28 cellular contexts compared by ENCODE assay signal in the genomic region with DNA sequence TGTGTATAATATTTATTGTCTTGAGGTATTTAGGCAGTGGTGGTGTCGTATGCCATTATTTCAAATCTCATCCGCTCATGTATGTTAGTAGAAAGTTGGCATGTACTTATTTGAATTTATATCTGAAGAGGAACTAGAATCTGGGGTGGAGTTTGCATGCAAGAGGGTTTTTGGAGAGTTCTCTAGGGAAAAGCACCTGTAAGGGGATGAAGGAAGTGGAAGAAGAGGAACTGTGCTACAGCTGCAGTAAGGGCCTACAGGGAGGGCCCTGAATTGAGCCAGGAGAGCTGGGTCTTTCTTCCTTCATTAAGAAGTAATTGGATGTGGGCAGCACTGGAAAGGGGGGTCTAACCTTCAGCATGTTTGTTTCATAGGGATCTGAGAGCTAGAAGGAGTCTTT.
"Had no signal": no experiment of that assay in that cellular context is flagged by ENCODE, and none has a peak within 500 bp of the region (broad histone marks: within the 10 kb centered on the region; RNA-seq: fewer than 3 reads in every experiment).

No MANE protein-coding gene starts in this region.

- H3K27me3 ChIP-seq: neural progenitor cell, neutrophil, ovary, stomach, testis, thyroid gland, transverse colon, upper lobe of left lung had no signal

- H3K4me1 Mint-ChIP-seq: naive thymus-derived CD8-positive, alpha-beta T cell; nephron had no signal

- H3K36me3 ChIP-seq: left ventricle myocardium inferior, neural progenitor cell, neutrophil, ovary, stomach, thyroid gland, transverse colon, upper lobe of left lung had no signal

- H3K27me3 Mint-ChIP-seq: progenitor cell of endocrine pancreas had no signal

- H2AFZ ChIP-seq: neural progenitor cell had no signal

- H3K9me3 Mint-ChIP-seq: neural progenitor cell; stimulated activated naive B cell treated with anti-CD40 and anti-IgM and Interleukin-4, amounts not matched to agents 10 μg/mL and 1 μg/mL and 100 μg/mL, for 72 hours had no signal

- ATAC-seq: left colon; naive thymus-derived CD8-positive, alpha-beta T cell; right cardiac atrium; sciatic nerve; stimulated activated naive B cell treated with anti-CD40 and anti-IgM and Interleukin-4, amounts not matched to agents 10 μg/mL and 1 μg/mL and 100 μg/mL, for 72 hours; stimulated activated naive CD8-positive, alpha-beta T cell treated with anti-CD3 and anti-CD28 coated beads, Interleukin-15, Interleukin-2, amounts not matched to agents 100 U/mL and 50 U/mL, for 24 hours had no signal

- DNase-seq: head of caudate nucleus; hippocampal formation; kidney; left colon; left ventricle myocardium inferior; midbrain; naive thymus-derived CD8-positive, alpha-beta T cell; occipital lobe; ovary; right cardiac atrium; stimulated activated CD4-positive, alpha-beta T cell treated with anti-CD3 and anti-CD28 coated beads, Interleukin-12 subunit alpha, Interleukin-12 subunit beta, amount 100 ng/mL, for 4 hours; stimulated activated CD4-positive, alpha-beta T cell treated with anti-CD3 and anti-CD28 coated beads, Interleukin-15, amount 100 ng/mL, for 24 hours; stimulated activated CD4-positive, alpha-beta T cell treated with anti-CD3 and anti-CD28 coated beads, Interleukin-2, amount 100 ng/mL, for 24 hours; stimulated activated CD4-positive, alpha-beta T cell treated with anti-CD3 and anti-CD28 coated beads, Interleukin-4, amount 100 ng/mL, for 1 hour; stimulated activated naive B cell treated with anti-CD40 and anti-IgM and Interleukin-4, amounts not matched to agents 10 μg/mL and 1 μg/mL and 100 μg/mL, for 72 hours; stimulated activated naive CD8-positive, alpha-beta T cell treated with anti-CD3 and anti-CD28 coated beads, Interleukin-15, Interleukin-2, amounts not matched to agents 100 U/mL and 50 U/mL, for 24 hours; stomach; testis; thyroid gland; transverse colon; upper lobe of left lung had no signal

- H3K4me3 ChIP-seq: left ventricle myocardium inferior, lung, neural progenitor cell, ovary, skin epidermis, stomach, testis, thyroid gland, transverse colon, upper lobe of left lung had no signal

- H3K9me3 ChIP-seq: left ventricle myocardium inferior, neutrophil, ovary, stomach, testis, thyroid gland, transverse colon, upper lobe of left lung had no signal

- H3K27ac ChIP-seq: left ventricle myocardium inferior, neural progenitor cell, neutrophil, ovary, skin epidermis, stomach, testis, thyroid gland, transverse colon had no signal

- H3K27ac Mint-ChIP-seq: naive thymus-derived CD8-positive, alpha-beta T cell; neural progenitor cell; progenitor cell of endocrine pancreas; stimulated activated naive B cell treated with anti-CD40 and anti-IgM and Interleukin-4, amounts not matched to agents 10 μg/mL and 1 μg/mL and 100 μg/mL, for 72 hours had no signal

- H3K4me2 ChIP-seq: neural progenitor cell had no signal

- H3K4me1 ChIP-seq: neural progenitor cell, stomach, testis, transverse colon had no signal

- H3K9ac ChIP-seq: neural progenitor cell had no signal

- H3K4me3 Mint-ChIP-seq: naive thymus-derived CD8-positive, alpha-beta T cell; nephron; neural progenitor cell; stimulated activated naive B cell treated with anti-CD40 and anti-IgM and Interleukin-4, amounts not matched to agents 10 μg/mL and 1 μg/mL and 100 μg/mL, for 72 hours had no signal

- H3K36me3 Mint-ChIP-seq: naive thymus-derived CD8-positive, alpha-beta T cell; neural progenitor cell; stimulated activated naive B cell treated with anti-CD40 and anti-IgM and Interleukin-4, amounts not matched to agents 10 μg/mL and 1 μg/mL and 100 μg/mL, for 72 hours had no signal
